In the genomic region with DNA sequence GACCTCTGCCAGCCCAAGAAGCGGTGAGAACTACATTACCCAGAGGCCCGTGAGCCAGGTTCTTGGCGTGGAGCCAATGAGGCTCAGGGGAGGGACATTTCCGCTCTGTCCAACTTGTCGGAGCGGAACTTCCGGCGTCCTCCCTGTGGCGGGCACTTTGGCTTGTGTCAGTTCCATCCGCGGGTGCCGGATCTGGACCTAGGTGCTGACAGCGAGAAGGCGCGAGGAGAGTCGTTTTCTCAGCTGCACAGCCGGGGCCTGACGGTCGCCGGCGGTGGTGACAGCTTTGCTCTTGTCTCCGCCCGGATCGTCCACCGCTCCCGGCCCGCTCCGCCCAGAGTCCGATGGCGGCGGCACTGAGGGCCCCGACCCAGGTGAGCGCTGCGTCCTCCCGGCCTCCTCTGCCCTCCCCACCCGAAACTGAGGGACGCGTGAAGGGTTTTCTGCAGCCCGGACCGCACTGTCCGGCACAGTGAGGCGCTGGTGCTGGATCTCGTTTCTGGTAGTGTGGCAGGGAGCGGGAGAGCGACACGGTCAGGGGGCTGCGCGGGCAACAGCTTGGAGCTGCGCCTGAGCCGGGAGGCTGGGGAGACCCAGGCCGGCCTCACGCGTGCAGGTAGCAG, we compare ENCODE assay signal across 1 cellular context.
A peak's percentile ranks its signal among the peaks of the same experiment; 100 is the strongest.
TF ChIP-seq lines count a peak whose summit lies in the region.

A gene (plus strand): TSS at position 125 of the 623 bp plus-strand sequence. CDS start 4,461 bp downstream, outside the sequence.

TF ChIP-seq in HepG2, 621 proteins besides CTCF, POLR2A, EP300 and RAD21 (continued from another document and continues in another):
- TF ChIP-seq, protein P1, sequence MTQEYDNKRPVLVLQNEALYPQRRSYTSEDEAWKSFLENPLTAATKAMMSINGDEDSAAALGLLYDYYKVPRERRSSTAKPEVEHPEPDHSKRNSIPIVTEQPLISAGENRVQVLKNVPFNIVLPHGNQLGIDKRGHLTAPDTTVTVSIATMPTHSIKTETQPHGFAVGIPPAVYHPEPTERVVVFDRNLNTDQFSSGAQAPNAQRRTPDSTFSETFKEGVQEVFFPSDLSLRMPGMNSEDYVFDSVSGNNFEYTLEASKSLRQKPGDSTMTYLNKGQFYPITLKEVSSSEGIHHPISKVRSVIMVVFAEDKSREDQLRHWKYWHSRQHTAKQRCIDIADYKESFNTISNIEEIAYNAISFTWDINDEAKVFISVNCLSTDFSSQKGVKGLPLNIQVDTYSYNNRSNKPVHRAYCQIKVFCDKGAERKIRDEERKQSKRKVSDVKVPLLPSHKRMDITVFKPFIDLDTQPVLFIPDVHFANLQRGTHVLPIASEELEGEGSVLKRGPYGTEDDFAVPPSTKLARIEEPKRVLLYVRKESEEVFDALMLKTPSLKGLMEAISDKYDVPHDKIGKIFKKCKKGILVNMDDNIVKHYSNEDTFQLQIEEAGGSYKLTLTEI (CRISPR knock-in tag; conservative IDR thresholded peaks at IDR 0.05) = no peak
- TF ChIP-seq HES4 (CRISPR knock-in tag; IDR thresholded peaks at IDR 0.05; ENCODE audit: borderline replicate concordance) (no peak), ZFP62 (CRISPR knock-in tag; IDR thresholded peaks at IDR 0.05) (no peak), ATF1 (CRISPR knock-in tag; IDR thresholded peaks at IDR 0.05) (0 out of 2 replicates have a peak, but pooled peaks have one; percentile 40), REL (CRISPR knock-in tag; conservative IDR thresholded peaks at IDR 0.05) (no peak), TAF15 (IDR thresholded peaks at IDR 0.05; ENCODE audit: low read depth, low read length, poor library complexity, severe bottlenecking) (no peak), ZNF264 (CRISPR knock-in tag; IDR thresholded peaks at IDR 0.05) (no peak), GATAD2A (CRISPR knock-in tag; IDR thresholded peaks at IDR 0.05) (no peak), ZNF572 (CRISPR knock-in tag; IDR thresholded peaks at IDR 0.05) (no peak), ZNF232 (CRISPR knock-in tag; IDR thresholded peaks at IDR 0.05; ENCODE audit: borderline replicate concordance) (peak; percentile 18; the same call in 1 of the 2 replicates), ZBTB38 (CRISPR knock-in tag; IDR thresholded peaks at IDR 0.05) (no peak), HDAC6 (IDR thresholded peaks at IDR 0.05; ENCODE audit: low read depth, low read length) (no peak), ATF7 (IDR thresholded peaks at IDR 0.05) (no peak), ATF7 (CRISPR knock-in tag; IDR thresholded peaks at IDR 0.05) (no peak), MYNN (CRISPR knock-in tag; IDR thresholded peaks at IDR 0.05; ENCODE audit: low read depth) (no peak), ZFP41 (CRISPR knock-in tag; IDR thresholded peaks at IDR 0.05; ENCODE audit: borderline replicate concordance) (0 out of 2 replicates have a peak, but pooled peaks have one; percentile 36), RFX1 (IDR thresholded peaks at IDR 0.05) (no peak), ZNF761 (CRISPR knock-in tag; conservative IDR thresholded peaks at IDR 0.05) (no peak), GZF1 (CRISPR knock-in tag; IDR thresholded peaks at IDR 0.05) (no peak), ZNF484 (CRISPR knock-in tag; IDR thresholded peaks at IDR 0.05; ENCODE audit: borderline replicate concordance, low read depth) (no peak), RCOR2 (CRISPR knock-in tag; IDR thresholded peaks at IDR 0.05) (no peak), TARDBP (CRISPR knock-in tag; IDR thresholded peaks at IDR 0.05) (peak; percentile 82), ISL2 (CRISPR knock-in tag; IDR thresholded peaks at IDR 0.05) (peak; percentile 52; the same call in 1 of the 2 replicates), ZNF781 (CRISPR knock-in tag; IDR thresholded peaks at IDR 0.05; ENCODE audit: borderline replicate concordance, not compliant biosample characterization) (peak; percentile 40), SNAPC2 (CRISPR knock-in tag; IDR thresholded peaks at IDR 0.05) (no peak), ZNF564 (CRISPR knock-in tag; IDR thresholded peaks at IDR 0.05) (no peak), SNAI1 (CRISPR knock-in tag; IDR thresholded peaks at IDR 0.05; ENCODE audit: borderline replicate concordance) (no peak), BRCA1 (CRISPR knock-in tag; IDR thresholded peaks at IDR 0.05) (no peak), NRL (CRISPR knock-in tag; IDR thresholded peaks at IDR 0.05; ENCODE audit: borderline replicate concordance) (0 out of 2 replicates have a peak, but pooled peaks have one; percentile 68), FOXC1 (CRISPR knock-in tag; IDR thresholded peaks at IDR 0.05; ENCODE audit: borderline replicate concordance) (no peak), BHLHE40 (IDR thresholded peaks at IDR 0.05; ENCODE audit: low read length) (0 out of 2 replicates have a peak, but pooled peaks have one; percentile 8), ZNF678 (CRISPR knock-in tag; IDR thresholded peaks at IDR 0.05) (no peak), NFIC (IDR thresholded peaks at IDR 0.05; ENCODE audit: low read length) (peak; percentile 95), HNF4G (IDR thresholded peaks at IDR 0.05; ENCODE audit: borderline replicate concordance, low read depth, low read length) (no peak), HNF4G (CRISPR knock-in tag; IDR thresholded peaks at IDR 0.05; ENCODE audit: borderline replicate concordance, low read depth) (no peak), KDM6A (CRISPR knock-in tag; IDR thresholded peaks at IDR 0.05; ENCODE audit: low read depth) (no peak), NR2F2 (IDR thresholded peaks at IDR 0.05; ENCODE audit: borderline replicate concordance, low read depth) (no peak), ZNF569 (CRISPR knock-in tag; IDR thresholded peaks at IDR 0.05; ENCODE audit: borderline replicate concordance) (no peak), ZNF326 (CRISPR knock-in tag; IDR thresholded peaks at IDR 0.05; ENCODE audit: borderline replicate concordance) (no peak)
- TF ChIP-seq, protein P2, sequence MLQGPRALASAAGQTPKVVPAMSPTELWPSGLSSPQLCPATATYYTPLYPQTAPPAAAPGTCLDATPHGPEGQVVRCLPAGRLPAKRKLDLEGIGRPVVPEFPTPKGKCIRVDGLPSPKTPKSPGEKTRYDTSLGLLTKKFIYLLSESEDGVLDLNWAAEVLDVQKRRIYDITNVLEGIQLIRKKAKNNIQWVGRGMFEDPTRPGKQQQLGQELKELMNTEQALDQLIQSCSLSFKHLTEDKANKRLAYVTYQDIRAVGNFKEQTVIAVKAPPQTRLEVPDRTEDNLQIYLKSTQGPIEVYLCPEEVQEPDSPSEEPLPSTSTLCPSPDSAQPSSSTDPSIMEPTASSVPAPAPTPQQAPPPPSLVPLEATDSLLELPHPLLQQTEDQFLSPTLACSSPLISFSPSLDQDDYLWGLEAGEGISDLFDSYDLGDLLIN (CRISPR knock-in tag; IDR thresholded peaks at IDR 0.05; ENCODE audit: borderline replicate concordance) = no peak
- TF ChIP-seq, protein P3, sequence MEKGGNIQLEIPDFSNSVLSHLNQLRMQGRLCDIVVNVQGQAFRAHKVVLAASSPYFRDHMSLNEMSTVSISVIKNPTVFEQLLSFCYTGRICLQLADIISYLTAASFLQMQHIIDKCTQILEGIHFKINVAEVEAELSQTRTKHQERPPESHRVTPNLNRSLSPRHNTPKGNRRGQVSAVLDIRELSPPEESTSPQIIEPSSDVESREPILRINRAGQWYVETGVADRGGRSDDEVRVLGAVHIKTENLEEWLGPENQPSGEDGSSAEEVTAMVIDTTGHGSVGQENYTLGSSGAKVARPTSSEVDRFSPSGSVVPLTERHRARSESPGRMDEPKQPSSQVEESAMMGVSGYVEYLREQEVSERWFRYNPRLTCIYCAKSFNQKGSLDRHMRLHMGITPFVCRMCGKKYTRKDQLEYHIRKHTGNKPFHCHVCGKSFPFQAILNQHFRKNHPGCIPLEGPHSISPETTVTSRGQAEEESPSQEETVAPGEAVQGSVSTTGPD (CRISPR knock-in tag; IDR thresholded peaks at IDR 0.05) = no peak
- TF ChIP-seq, protein P4, sequence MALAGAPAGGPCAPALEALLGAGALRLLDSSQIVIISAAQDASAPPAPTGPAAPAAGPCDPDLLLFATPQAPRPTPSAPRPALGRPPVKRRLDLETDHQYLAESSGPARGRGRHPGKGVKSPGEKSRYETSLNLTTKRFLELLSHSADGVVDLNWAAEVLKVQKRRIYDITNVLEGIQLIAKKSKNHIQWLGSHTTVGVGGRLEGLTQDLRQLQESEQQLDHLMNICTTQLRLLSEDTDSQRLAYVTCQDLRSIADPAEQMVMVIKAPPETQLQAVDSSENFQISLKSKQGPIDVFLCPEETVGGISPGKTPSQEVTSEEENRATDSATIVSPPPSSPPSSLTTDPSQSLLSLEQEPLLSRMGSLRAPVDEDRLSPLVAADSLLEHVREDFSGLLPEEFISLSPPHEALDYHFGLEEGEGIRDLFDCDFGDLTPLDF (CRISPR knock-in tag; IDR thresholded peaks at IDR 0.05) = peak; percentile 72; the same call in 1 of the 2 replicates
- TF ChIP-seq, protein P5, sequence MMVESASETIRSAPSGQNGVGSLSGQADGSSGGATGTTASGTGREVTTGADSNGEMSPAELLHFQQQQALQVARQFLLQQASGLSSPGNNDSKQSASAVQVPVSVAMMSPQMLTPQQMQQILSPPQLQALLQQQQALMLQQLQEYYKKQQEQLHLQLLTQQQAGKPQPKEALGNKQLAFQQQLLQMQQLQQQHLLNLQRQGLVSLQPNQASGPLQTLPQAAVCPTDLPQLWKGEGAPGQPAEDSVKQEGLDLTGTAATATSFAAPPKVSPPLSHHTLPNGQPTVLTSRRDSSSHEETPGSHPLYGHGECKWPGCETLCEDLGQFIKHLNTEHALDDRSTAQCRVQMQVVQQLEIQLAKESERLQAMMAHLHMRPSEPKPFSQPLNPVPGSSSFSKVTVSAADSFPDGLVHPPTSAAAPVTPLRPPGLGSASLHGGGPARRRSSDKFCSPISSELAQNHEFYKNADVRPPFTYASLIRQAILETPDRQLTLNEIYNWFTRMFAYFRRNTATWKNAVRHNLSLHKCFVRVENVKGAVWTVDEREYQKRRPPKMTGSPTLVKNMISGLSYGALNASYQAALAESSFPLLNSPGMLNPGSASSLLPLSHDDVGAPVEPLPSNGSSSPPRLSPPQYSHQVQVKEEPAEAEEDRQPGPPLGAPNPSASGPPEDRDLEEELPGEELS (CRISPR knock-in tag; IDR thresholded peaks at IDR 0.05) = no peak
- TF ChIP-seq, protein P6, sequence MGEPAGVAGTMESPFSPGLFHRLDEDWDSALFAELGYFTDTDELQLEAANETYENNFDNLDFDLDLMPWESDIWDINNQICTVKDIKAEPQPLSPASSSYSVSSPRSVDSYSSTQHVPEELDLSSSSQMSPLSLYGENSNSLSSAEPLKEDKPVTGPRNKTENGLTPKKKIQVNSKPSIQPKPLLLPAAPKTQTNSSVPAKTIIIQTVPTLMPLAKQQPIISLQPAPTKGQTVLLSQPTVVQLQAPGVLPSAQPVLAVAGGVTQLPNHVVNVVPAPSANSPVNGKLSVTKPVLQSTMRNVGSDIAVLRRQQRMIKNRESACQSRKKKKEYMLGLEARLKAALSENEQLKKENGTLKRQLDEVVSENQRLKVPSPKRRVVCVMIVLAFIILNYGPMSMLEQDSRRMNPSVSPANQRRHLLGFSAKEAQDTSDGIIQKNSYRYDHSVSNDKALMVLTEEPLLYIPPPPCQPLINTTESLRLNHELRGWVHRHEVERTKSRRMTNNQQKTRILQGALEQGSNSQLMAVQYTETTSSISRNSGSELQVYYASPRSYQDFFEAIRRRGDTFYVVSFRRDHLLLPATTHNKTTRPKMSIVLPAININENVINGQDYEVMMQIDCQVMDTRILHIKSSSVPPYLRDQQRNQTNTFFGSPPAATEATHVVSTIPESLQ (CRISPR knock-in tag; conservative IDR thresholded peaks at IDR 0.05) = no peak
- TF ChIP-seq, protein P7, sequence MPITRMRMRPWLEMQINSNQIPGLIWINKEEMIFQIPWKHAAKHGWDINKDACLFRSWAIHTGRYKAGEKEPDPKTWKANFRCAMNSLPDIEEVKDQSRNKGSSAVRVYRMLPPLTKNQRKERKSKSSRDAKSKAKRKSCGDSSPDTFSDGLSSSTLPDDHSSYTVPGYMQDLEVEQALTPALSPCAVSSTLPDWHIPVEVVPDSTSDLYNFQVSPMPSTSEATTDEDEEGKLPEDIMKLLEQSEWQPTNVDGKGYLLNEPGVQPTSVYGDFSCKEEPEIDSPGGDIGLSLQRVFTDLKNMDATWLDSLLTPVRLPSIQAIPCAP (CRISPR knock-in tag; IDR thresholded peaks at IDR 0.05; ENCODE audit: low read depth) = no peak
- TF ChIP-seq, protein P8, sequence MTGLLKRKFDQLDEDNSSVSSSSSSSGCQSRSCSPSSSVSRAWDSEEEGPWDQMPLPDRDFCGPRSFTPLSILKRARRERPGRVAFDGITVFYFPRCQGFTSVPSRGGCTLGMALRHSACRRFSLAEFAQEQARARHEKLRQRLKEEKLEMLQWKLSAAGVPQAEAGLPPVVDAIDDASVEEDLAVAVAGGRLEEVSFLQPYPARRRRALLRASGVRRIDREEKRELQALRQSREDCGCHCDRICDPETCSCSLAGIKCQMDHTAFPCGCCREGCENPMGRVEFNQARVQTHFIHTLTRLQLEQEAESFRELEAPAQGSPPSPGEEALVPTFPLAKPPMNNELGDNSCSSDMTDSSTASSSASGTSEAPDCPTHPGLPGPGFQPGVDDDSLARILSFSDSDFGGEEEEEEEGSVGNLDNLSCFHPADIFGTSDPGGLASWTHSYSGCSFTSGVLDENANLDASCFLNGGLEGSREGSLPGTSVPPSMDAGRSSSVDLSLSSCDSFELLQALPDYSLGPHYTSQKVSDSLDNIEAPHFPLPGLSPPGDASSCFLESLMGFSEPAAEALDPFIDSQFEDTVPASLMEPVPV (CRISPR knock-in tag; IDR thresholded peaks at IDR 0.05) = peak; percentile 56; the same call in 1 of the 2 replicates
- TF ChIP-seq, protein P9, sequence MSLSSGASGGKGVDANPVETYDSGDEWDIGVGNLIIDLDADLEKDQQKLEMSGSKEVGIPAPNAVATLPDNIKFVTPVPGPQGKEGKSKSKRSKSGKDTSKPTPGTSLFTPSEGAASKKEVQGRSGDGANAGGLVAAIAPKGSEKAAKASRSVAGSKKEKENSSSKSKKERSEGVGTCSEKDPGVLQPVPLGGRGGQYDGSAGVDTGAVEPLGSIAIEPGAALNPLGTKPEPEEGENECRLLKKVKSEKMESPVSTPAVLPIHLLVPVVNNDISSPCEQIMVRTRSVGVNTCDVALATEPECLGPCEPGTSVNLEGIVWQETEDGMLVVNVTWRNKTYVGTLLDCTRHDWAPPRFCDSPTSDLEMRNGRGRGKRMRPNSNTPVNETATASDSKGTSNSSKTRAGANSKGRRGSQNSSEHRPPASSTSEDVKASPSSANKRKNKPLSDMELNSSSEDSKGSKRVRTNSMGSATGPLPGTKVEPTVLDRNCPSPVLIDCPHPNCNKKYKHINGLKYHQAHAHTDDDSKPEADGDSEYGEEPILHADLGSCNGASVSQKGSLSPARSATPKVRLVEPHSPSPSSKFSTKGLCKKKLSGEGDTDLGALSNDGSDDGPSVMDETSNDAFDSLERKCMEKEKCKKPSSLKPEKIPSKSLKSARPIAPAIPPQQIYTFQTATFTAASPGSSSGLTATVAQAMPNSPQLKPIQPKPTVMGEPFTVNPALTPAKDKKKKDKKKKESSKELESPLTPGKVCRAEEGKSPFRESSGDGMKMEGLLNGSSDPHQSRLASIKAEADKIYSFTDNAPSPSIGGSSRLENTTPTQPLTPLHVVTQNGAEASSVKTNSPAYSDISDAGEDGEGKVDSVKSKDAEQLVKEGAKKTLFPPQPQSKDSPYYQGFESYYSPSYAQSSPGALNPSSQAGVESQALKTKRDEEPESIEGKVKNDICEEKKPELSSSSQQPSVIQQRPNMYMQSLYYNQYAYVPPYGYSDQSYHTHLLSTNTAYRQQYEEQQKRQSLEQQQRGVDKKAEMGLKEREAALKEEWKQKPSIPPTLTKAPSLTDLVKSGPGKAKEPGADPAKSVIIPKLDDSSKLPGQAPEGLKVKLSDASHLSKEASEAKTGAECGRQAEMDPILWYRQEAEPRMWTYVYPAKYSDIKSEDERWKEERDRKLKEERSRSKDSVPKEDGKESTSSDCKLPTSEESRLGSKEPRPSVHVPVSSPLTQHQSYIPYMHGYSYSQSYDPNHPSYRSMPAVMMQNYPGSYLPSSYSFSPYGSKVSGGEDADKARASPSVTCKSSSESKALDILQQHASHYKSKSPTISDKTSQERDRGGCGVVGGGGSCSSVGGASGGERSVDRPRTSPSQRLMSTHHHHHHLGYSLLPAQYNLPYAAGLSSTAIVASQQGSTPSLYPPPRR (CRISPR knock-in tag; IDR thresholded peaks at IDR 0.05; ENCODE audit: borderline replicate concordance) = no peak
